In the genomic region with DNA sequence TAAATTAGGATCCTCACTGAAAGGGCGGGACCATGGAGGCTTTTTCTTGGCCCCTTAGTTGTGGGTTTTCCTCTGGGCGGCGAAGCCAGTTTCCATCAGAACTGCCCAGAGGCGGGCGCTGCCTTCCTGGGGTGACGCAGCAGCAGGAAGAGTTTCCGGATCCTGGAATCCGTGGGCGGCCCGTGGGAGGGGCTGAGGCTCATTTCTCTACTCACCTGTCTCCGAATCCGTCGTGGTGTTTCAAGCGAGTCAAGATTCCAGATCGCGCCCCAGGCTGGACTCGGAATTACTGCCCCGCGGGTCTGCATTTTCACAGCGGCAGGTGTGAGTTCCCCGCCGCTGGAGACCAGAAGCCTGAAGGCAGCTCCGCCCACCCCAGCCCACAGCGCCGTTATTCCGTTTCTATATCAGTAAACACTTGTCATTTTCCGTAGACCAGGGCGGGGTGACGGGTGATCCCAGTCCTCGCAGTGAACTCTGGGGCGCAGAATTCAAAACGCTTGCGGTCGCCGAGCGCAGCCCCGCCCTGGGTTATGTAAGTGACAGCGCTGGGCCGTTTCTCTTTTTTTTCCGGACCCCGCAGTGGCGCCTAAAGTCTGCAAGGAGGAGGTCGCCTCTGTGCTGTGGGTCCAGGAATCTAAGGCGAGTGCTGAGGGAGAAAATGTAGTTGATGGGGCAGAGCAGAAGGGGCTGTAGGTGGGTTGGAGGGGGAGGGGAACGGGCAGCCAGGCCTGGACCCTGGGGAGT, we compare ENCODE assay signal across 8 cellular contexts. TPM values are rescaled to one million over a fixed set of nuclear protein-coding genes. Genes with fewer than 3 reads are reported as not detected.
DNase-seq lines count a peak whose midpoint lies in the region; ATAC-seq and TF ChIP-seq lines count a peak whose summit lies in the region.

No MANE protein-coding gene starts in this region.

- H3K4me3 ChIP-seq in GM12864 (ENCODE audit: low read depth, low read length) (peak overlapping the region; percentile 77), left ventricle myocardium inferior (peak overlapping the region; percentile 74), prostate gland (peak overlapping the region; percentile 67 to 68)

- DNase-seq in GM12864 (ENCODE audit: low read depth) (peak; percentile 88), NCI-H1417 treated with DMSO at 0.1 percent for 48 hours (lab: John Stamatoyannopoulos, UW) (peak; percentile 23), T follicular helper cell (ENCODE audit: low read depth) (peak; percentile 94), left ventricle myocardium inferior (peak; percentile 91), prostate gland (ENCODE audit: low spot score) (peak; percentile 90), ureter (ENCODE audit: low spot score) (peak; percentile 91)

- peak; percentile 71 for TF ChIP-seq POLR2A in prostate gland (IDR thresholded peaks at IDR 0.05)

- H3K4me1 ChIP-seq in left ventricle myocardium inferior: peaks cover 31% of the 10 kb centered on the region
- H3K4me1 ChIP-seq in prostate gland (replicated peaks): no peaks in the 10 kb centered on the region

- ATAC-seq in HG02763 (IDR thresholded peaks at IDR 0.05; ENCODE audit: unreplicated experiment): peak; percentile 70

- intact Hi-C loops in left ventricle myocardium inferior (cut with micrococcal nuclease): loop anchor here (5.0 kb wide), 1 partner anchor 170 kb away; no protein-coding TSS in a partner anchor
- intact Hi-C loops in prostate gland (cut with DNase I): loop anchor here (2.0 to 5.0 kb wide), 3 partner anchors 40 to 161 kb away; partner anchors contain the start of genes CCHCR1, HLA-C and TCF19

- H3K27ac ChIP-seq in adipose tissue (ENCODE audit: low read depth, low read length): peak overlapping the region; percentile 99
- H3K27ac ChIP-seq in left ventricle myocardium inferior (replicated peaks): peak overlapping the region; percentile 98
- peak overlapping the region; percentile 94 to 95 for H3K27ac ChIP-seq in prostate gland

- no peaks in the 10 kb centered on the region for H3K27me3 ChIP-seq in left ventricle myocardium inferior (ENCODE audit: low read depth)
- no peaks in the 10 kb centered on the region for H3K27me3 ChIP-seq in prostate gland (replicated peaks; ENCODE audit: insufficient read depth)

- TF ChIP-seq CTCF in GM12864 (IDR thresholded peaks at IDR 0.05; ENCODE audit: low read depth, low read length, missing control alignments) (no peak), left ventricle myocardium inferior (IDR thresholded peaks at IDR 0.05; ENCODE audit: borderline replicate concordance) (no peak), prostate gland (IDR thresholded peaks at IDR 0.05) (peak in 1 of 4 experiments; percentile 27)

- 0 to 1% (median 0%) methylated on average over 45 of the region's 45 CpGs for WGBS in adipose tissue, 3 donors
- WGBS in prostate gland: 0% methylated on average over 44 of the region's 45 CpGs

- H3K36me3 ChIP-seq in left ventricle myocardium inferior (peaks cover 18% of the 10 kb centered on the region), prostate gland (no peaks in the 10 kb centered on the region)

- peaks cover 11% of the 10 kb centered on the region for H3K9me3 ChIP-seq in left ventricle myocardium inferior (replicated peaks)
- H3K9me3 ChIP-seq in prostate gland: no peaks in the 10 kb centered on the region

RNA-seq across cellular contexts. Expression of gene POU5F1, which starts 27.2 kb away (rescaled TPM):
- polyA plus RNA-seq in adipose tissue: 1 to 10 TPM in 2 of 3 donors, under 1 TPM in 1; 0.79 to 4.9 (median 1.4) TPM
- 0.69 TPM for total RNA-seq in left ventricle myocardium inferior
- total RNA-seq in prostate gland: 10 to 100 TPM in 1 of 2 donors, 1 to 10 TPM in 1; 3.4 to 21.5 TPM
- 9.5 TPM for total RNA-seq in ureter

RNA-seq across cellular contexts. Expression of gene TCF19, which starts 39.3 kb away (rescaled TPM):
- 1 to 10 TPM; 1.4 to 3.9 (median 2.4) TPM for polyA plus RNA-seq in adipose tissue
- total RNA-seq in left ventricle myocardium inferior (2.8 TPM), prostate gland (10 to 100 TPM in 1 of 2 donors, 1 to 10 TPM in 1; 7.6 to 10.0 TPM), ureter (5.9 TPM)

RNA-seq across cellular contexts. Expression of gene CCHCR1, which starts 40.1 kb away (rescaled TPM):
- polyA plus RNA-seq in adipose tissue: 10 to 100 TPM in 1 of 3 donors, 1 to 10 TPM in 2; 6.1 to 11.0 (median 7.4) TPM
- total RNA-seq in left ventricle myocardium inferior (13.3 TPM), prostate gland (10 to 100 TPM; 20.3 to 37.4 TPM), ureter (23.4 TPM)

RNA-seq across cellular contexts. Expression of gene PSORS1C2, which starts 58.9 kb away (rescaled TPM):
- under 1 TPM in 1 of 3 donors, not detected in 2; 0.07 TPM for polyA plus RNA-seq in adipose tissue
- not detected for total RNA-seq in left ventricle myocardium inferior
- not detected for total RNA-seq in prostate gland
- not detected for total RNA-seq in ureter

Comparison
In these comparisons a context has a peak if more than half of its experiments do, and no peak if none do; other contexts are left out.
1. Peak in every context shown above with its lines: DNase-seq, ATAC-seq, H3K4me3 ChIP-seq and H3K27ac ChIP-seq.
2. DNase-seq: peak in every context shown above with its lines; median percentile 94 in T follicular helper cell; 91 in left ventricle myocardium inferior; 91 in ureter; 90 in prostate gland; 88 in GM12864; 23 in NCI-H1417 treated with DMSO at 0.1 percent for 48 hours.